Comparison of ENCODE assay signal across 12 cellular contexts in the genomic region with DNA sequence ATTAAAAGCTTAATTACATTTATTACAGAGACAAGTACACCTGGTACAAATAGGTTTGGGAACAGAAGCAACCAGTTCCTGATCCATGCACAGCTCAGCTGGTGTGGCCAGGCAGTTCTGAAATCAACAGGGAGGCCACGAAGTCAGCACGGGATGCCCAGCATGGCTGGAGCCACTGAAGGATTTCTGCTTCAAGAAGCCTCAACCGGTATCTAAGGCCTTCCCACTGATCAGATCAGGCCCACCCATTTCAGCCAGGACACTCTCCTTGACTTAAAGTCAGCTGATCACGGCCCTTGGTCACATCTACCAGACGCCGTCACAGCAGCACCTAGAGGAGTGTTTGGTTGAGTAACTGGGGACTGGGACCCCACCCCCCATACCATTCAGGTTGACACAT.
"Had no signal": no experiment of that assay in that cellular context is flagged by ENCODE, and none has a peak within 500 bp of the region (broad histone marks: within the 10 kb centered on the region; RNA-seq: fewer than 3 reads in every experiment).

No MANE protein-coding gene starts in this region.

- H3K27ac ChIP-seq: upper lobe of left lung had no signal

- H3K27me3 ChIP-seq: upper lobe of left lung had no signal

- H3K9me3 ChIP-seq: upper lobe of left lung had no signal

- DNase-seq: activated CD4-positive, alpha-beta T cell treated with anti-CD3 and anti-CD28 coated beads, Interleukin-2, amount 10 ng/mL, durations not matched to agents 7 days and 5 days; activated CD4-positive, CD25-positive, alpha-beta regulatory T cell; activated naive CD4-positive, alpha-beta T cell treated with anti-CD3 and anti-CD28 coated beads, Interleukin-2, amount 10 ng/mL, durations not matched to agents 7 days and 5 days; activated T-cell treated with anti-CD3 and anti-CD28 coated beads, Interleukin-2, amount 50 U/mL, for 1 hour; effector CD4-positive, alpha-beta T cell; foreskin fibroblast; glutamatergic neuron; naive B cell; stimulated activated CD4-positive, alpha-beta T cell treated with anti-CD3 and anti-CD28 coated beads, Interleukin-4, amount 100 ng/mL, for 24 hours; stimulated activated naive CD4-positive, alpha-beta T cell treated with Interleukin-2 at 50 U/mL for 16 hours had no signal

- H3K4me3 ChIP-seq: lung, upper lobe of left lung had no signal

- H3K36me3 ChIP-seq: upper lobe of left lung had no signal
